In the genomic region with DNA sequence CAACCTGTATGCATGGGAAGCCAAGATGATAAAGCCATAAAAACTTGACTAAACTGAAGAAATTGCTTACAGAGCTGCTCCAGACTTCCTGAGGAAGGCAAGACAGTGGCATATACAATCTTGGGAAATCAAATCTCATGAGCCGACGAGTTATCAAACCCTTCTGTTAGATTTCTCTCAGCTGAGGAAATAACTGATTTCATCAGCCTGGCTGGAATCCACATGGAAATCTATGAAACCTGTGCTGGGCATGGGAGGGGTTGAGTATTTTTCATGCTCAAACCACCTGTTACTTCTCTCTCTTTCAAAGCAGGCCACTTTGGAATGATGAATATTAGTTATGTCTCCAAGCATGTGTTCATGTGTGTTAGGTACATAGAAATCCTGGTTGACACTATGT, we compare ENCODE assay signal across 11 cellular contexts.
"Had no signal": no experiment of that assay in that cellular context is flagged by ENCODE, and none has a peak within 500 bp of the region (broad histone marks: within the 10 kb centered on the region; RNA-seq: fewer than 3 reads in every experiment).

No MANE protein-coding gene starts in this region.

- H3K9ac ChIP-seq: GM23248 had no signal

- H3K4me1 ChIP-seq: HAP-1 had no signal

- H3K4me2 ChIP-seq: GM23338 had no signal

- H3K27ac ChIP-seq: GM23248 had no signal

- H2AFZ ChIP-seq: GM23248, GM23338 had no signal

- ATAC-seq: GM23338, HCT116 had no signal

- FAIRE-seq: H1, H54 had no signal

- H3K4me3 ChIP-seq: GM23248, GM23338, HAP-1 had no signal

- H3K36me3 ChIP-seq: HAP-1 had no signal

- H3K9me3 ChIP-seq: HAP-1 had no signal

- DNase-seq: GM23248, GOT3, H7, H9, HCEC 1CT, HFFc6 had no signal
